In genomic region chr7:28955723-28956607, GRCh38 we compare ENCODE assay signal across 8 cellular contexts. TPM values are rescaled to one million over a fixed set of nuclear protein-coding genes. Genes with fewer than 3 reads are reported as not detected.
A peak's percentile ranks its signal among the peaks of the same experiment; 100 is the strongest.
DNase-seq lines count a peak whose midpoint lies in the region; ATAC-seq and TF ChIP-seq lines count a peak whose summit lies in the region.

No MANE protein-coding gene starts in this region.

- H3K79me2 ChIP-seq in neural progenitor cell (ENCODE audit: low read depth): no peaks in the 10 kb centered on the region

- H3K27ac Mint-ChIP-seq in neural progenitor cell: no peak overlapping the region

- peak overlapping the region; percentile 64 for H3K4me3 ChIP-seq in neural progenitor cell

- DNase-seq in DMS79 (lab: John Stamatoyannopoulos, UW): peak; percentile 49
- peak; percentile 63 for DNase-seq in LoVo (ENCODE audit: low spot score)
- DNase-seq in activated CD8-positive, alpha-beta memory T cell treated with anti-CD3 and anti-CD28 coated beads, Interleukin-2, amount 50 U/mL, for 4 hours: peak; percentile 15
- DNase-seq in Right ventricle myocardium inferior (ENCODE audit: missing footprints): peak; percentile 90
- DNase-seq in neural progenitor cell (ENCODE audit: low spot score): peak; percentile 90
- DNase-seq in T-helper 9 cell: no peak
- no peak for DNase-seq in NK-92 treated with Interleukin-12 subunit alpha and Interleukin-12 subunit beta, amount 100 ng/mL, for 24 hours (lab: John Stamatoyannopoulos, UW)

- H3K27ac ChIP-seq in neural progenitor cell: no peak overlapping the region

- peaks cover 7% of the 10 kb centered on the region for H3K4me1 ChIP-seq in neural progenitor cell

- H3F3A ChIP-seq in neural progenitor cell (ENCODE audit: low read depth): peaks cover 30% of the 10 kb centered on the region

- intact Hi-C loops in Right ventricle myocardium inferior (cut with DNase I): loop anchor here (2.0 to 5.0 kb wide), 3 partner anchors 33 to 81 kb away; no protein-coding TSS in a partner anchor

- no peaks in the 10 kb centered on the region for H3K9me3 Mint-ChIP-seq in neural progenitor cell

- H3K36me3 Mint-ChIP-seq in neural progenitor cell: peaks cover 25% of the 10 kb centered on the region

- H3K27me3 Mint-ChIP-seq in neural progenitor cell (ENCODE audit: insufficient read depth, low read depth): peaks cover 8% of the 10 kb centered on the region

- H3K4me2 ChIP-seq in neural progenitor cell: peak overlapping the region; percentile 93

- peaks cover 49% of the 10 kb centered on the region for H3K4me1 Mint-ChIP-seq in neural progenitor cell

- TF ChIP-seq CTCF in neural progenitor cell (IDR thresholded peaks at IDR 0.05): peak; percentile 65

- H3K4me3 Mint-ChIP-seq in neural progenitor cell: peak overlapping the region; percentile 77

- H4K20me1 ChIP-seq in neural progenitor cell (ENCODE audit: low read depth): peaks cover 5% of the 10 kb centered on the region

- H3K9ac ChIP-seq in neural progenitor cell: no peak overlapping the region

- H2AFZ ChIP-seq in neural progenitor cell (replicated peaks): peak overlapping the region; percentile 98

- no peaks in the 10 kb centered on the region for H3K36me3 ChIP-seq in neural progenitor cell

- H3K9me3 ChIP-seq in neural progenitor cell (ENCODE audit: low read depth): no peaks in the 10 kb centered on the region

- H3K27me3 ChIP-seq in neural progenitor cell: peaks cover 47% of the 10 kb centered on the region

- ATAC-seq in Right ventricle myocardium inferior: peak; percentile 69
- ATAC-seq in GM18519 (IDR thresholded peaks at IDR 0.05; ENCODE audit: low FRiP score, unreplicated experiment): no peak

RNA-seq across cellular contexts. Expression of gene TRIL, which starts 2.2 kb away (rescaled TPM):
- total RNA-seq in Right ventricle myocardium inferior (2.3 TPM), neural progenitor cell (ENCODE audit: low replicate concordance) (8.5 and 14.3 TPM in 2 replicates)

Comparison
In these comparisons a context has a peak if more than half of its experiments do, and no peak if none do; other contexts are left out.
1. DNase-seq: peak in DMS79 (single experiment), LoVo (single experiment), activated CD8-positive, alpha-beta memory T cell treated with anti-CD3 and anti-CD28 coated beads, Interleukin-2, amount 50 U/mL, for 4 hours (single experiment), Right ventricle myocardium inferior (single experiment) and neural progenitor cell (single experiment); none in T-helper 9 cell (single experiment) and NK-92 treated with Interleukin-12 subunit alpha and Interleukin-12 subunit beta, amount 100 ng/mL, for 24 hours (single experiment).